In the genomic region with DNA sequence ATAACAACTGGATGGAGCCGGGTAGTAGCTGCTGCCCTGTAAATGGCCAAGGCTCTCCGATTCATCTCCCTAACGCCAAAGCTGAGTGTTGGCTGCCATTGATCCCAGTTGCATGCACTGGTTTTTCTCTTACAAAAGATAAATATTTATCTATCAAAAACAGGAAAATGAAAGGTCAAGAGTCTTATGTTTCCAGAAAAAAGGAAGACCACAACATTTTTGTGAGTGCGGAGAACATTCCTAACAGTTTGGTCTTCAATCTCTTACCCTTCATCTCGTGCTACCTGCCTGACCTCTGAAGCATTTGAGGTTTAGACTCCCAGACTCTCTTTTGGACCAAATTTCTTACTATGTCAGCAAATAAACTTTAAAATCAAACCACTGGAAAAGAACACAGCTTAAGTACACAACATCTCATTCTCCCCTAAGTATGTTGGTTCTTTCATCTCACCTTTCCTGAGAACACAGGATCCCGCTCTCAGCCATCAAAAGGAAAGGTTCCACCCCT, we compare ENCODE assay signal across 21 cellular contexts.
DNase-seq lines count a peak whose midpoint lies in the region; ATAC-seq and TF ChIP-seq lines count a peak whose summit lies in the region.
"Had no signal": no experiment of that assay in that cellular context is flagged by ENCODE, and none has a peak within 500 bp of the region (broad histone marks: within the 10 kb centered on the region; RNA-seq: fewer than 3 reads in every experiment).

No MANE protein-coding gene starts in this region.

- no peaks in the 10 kb centered on the region for H3K9me2 ChIP-seq in OCI-LY7 (ENCODE audit: insufficient read depth, low read length)

- BruUV-seq in Panc1 (replicated peaks; lab: Mats Ljungman, UMichigan) (no TSS peak), OCI-LY7 (replicated peaks; lab: Mats Ljungman, UMichigan) (no TSS peak)

- intact Hi-C loops in Panc1 (cut with micrococcal nuclease; ENCODE audit: unreplicated experiment) = no loop called here
- intact Hi-C loops in OCI-LY7 (cut with micrococcal nuclease; ENCODE audit: unreplicated experiment) = no loop called here

- H2AFZ ChIP-seq in OCI-LY7 (ENCODE audit: low read length) = no peak overlapping the region

- no peaks in the 10 kb centered on the region for H3K4me1 Mint-ChIP-seq in effector memory CD8-positive, alpha-beta T cell (ENCODE audit: low read depth in 2 of 2)
- H3K4me1 Mint-ChIP-seq: memory B cell; naive thymus-derived CD4-positive, alpha-beta T cell had no signal

- ATAC-seq in Panc1 (no peak), thoracic aorta (ENCODE audit: insufficient number of reproducible peaks, low FRiP score, low read depth) (no peak), HG02759 (IDR thresholded peaks at IDR 0.05; ENCODE audit: unreplicated experiment) (no peak)
- ATAC-seq in effector memory CD8-positive, alpha-beta T cell (replicated peaks) = no peak
- ATAC-seq: activated CD4-positive, CD25-positive, alpha-beta regulatory T cell treated with anti-CD3 and anti-CD28 coated beads, Interleukin-2, amount 50 U/mL, for 24 hours; activated CD8-positive, alpha-beta T cell treated with anti-CD3 and anti-CD28 coated beads for 36 hours; esophagus mucosa; naive thymus-derived CD4-positive, alpha-beta T cell had no signal

- no peak overlapping the region for H3K4me2 ChIP-seq in OCI-LY7 (ENCODE audit: low read length)

- H3K9me3 Mint-ChIP-seq in effector memory CD8-positive, alpha-beta T cell = no peaks in the 10 kb centered on the region
- H3K9me3 Mint-ChIP-seq: activated CD8-positive, alpha-beta T cell treated with anti-CD3 and anti-CD28 coated beads for 36 hours; memory B cell had no signal

- DNase-seq in Panc1 (ENCODE audit: low read depth, low spot score) (no peak), coronary artery (ENCODE audit: low spot score) (no peak), lung microvascular endothelial cell (ENCODE audit: low read depth in 2 of 2) (peak; percentile 55 to 62), thoracic aorta (ENCODE audit: low spot score) (no peak), NCI-H2196 treated with DMSO at 0.1 percent for 48 hours (lab: John Stamatoyannopoulos, UW; ENCODE audit: unreplicated experiment) (no peak), OCI-LY7 (ENCODE audit: low spot score) (no peak)
- DNase-seq in effector memory CD8-positive, alpha-beta T cell = no peak
- DNase-seq: activated CD8-positive, alpha-beta T cell treated with anti-CD3 and anti-CD28 coated beads for 36 hours; activated gamma-delta T cell treated with Interleukin-2 at 50 U/mL for 16 hours; activated T-cell treated with anti-CD3 and anti-CD28 coated beads for 4 hours; central memory CD4-positive, alpha-beta T cell; naive thymus-derived CD4-positive, alpha-beta T cell; Right ventricle myocardium superior; stimulated activated CD4-positive, alpha-beta T cell treated with anti-CD3 and anti-CD28 coated beads, Interleukin-15, amount 100 ng/mL, for 24 hours; SW 1271; testis had no signal

- no peak overlapping the region for H3K4me3 Mint-ChIP-seq in effector memory CD8-positive, alpha-beta T cell
- H3K4me3 Mint-ChIP-seq: activated CD8-positive, alpha-beta T cell treated with anti-CD3 and anti-CD28 coated beads for 36 hours; memory B cell; naive thymus-derived CD4-positive, alpha-beta T cell had no signal

- H3K79me2 ChIP-seq in OCI-LY7 (ENCODE audit: insufficient read depth, low read depth, low read length) = no peaks in the 10 kb centered on the region

- H3K27ac ChIP-seq in Panc1 (ENCODE audit: low read length) (0 out of 2 replicates have a peak overlapping the region, but pooled peaks have one; percentile 2), coronary artery (peak overlapping the region in 1 of 2 donors; percentile 41), thoracic aorta (peak overlapping the region; percentile 87 to 89), OCI-LY7 (ENCODE audit: low read depth, low read length, poor library complexity, severe bottlenecking) (no peak overlapping the region)
- H3K27ac ChIP-seq: testis had no signal

- no peak for TF ChIP-seq CTCF in Panc1 (IDR thresholded peaks at IDR 0.05)
- no peak for TF ChIP-seq CTCF in coronary artery (IDR thresholded peaks at IDR 0.05)
- no peak for TF ChIP-seq CTCF in thoracic aorta (IDR thresholded peaks at IDR 0.05)
- no peak for TF ChIP-seq CTCF in OCI-LY7 (conservative IDR thresholded peaks at IDR 0.05; ENCODE audit: low read length)

- POLR2A ChIA-PET in Panc1 (lab: Charles Lee) = no interaction called here
- POLR2A ChIA-PET in OCI-LY7 (lab: Charles Lee) = interaction anchor here (0.7 kb wide), 1 partner anchor 94 kb away, joined by 3 read pairs; no protein-coding TSS in a partner anchor

- H3K4me3 ChIP-seq in Panc1 (ENCODE audit: low read depth in 2 of 2, low read length in 2 of 2) = no peak overlapping the region
- peak overlapping the region; percentile 29 for H3K4me3 ChIP-seq in coronary artery
- H3K4me3 ChIP-seq in thoracic aorta = peak overlapping the region; percentile 6
- H3K4me3 ChIP-seq in OCI-LY7 (ENCODE audit: low read depth, low read length, poor library complexity, severe bottlenecking) = no peak overlapping the region
- H3K4me3 ChIP-seq: right atrium auricular region, testis had no signal

- H3K4me1 ChIP-seq in Panc1 (ENCODE audit: control insufficient read depth, insufficient read depth, low read length) (peaks cover 25% of the 10 kb centered on the region), thoracic aorta (ENCODE audit: control insufficient read depth in 1 of 2, low read depth in 2 of 2) (peaks cover 68 to 97% of the 10 kb centered on the region in 2 donors), OCI-LY7 (ENCODE audit: insufficient read depth, low read length, poor library complexity, severe bottlenecking) (no peaks in the 10 kb centered on the region)
- H3K4me1 ChIP-seq: testis had no signal

- H3K27me3 ChIP-seq in Panc1 (ENCODE audit: control insufficient read depth, insufficient read depth, low read length) (no peaks in the 10 kb centered on the region), thoracic aorta (replicated peaks; ENCODE audit: insufficient read depth) (no peaks in the 10 kb centered on the region)
- H3K27me3 ChIP-seq: right atrium auricular region, testis had no signal

- no peak overlapping the region for H3K27ac Mint-ChIP-seq in effector memory CD8-positive, alpha-beta T cell
- H3K27ac Mint-ChIP-seq: activated CD8-positive, alpha-beta T cell treated with anti-CD3 and anti-CD28 coated beads for 36 hours; memory B cell; naive thymus-derived CD4-positive, alpha-beta T cell had no signal

- H3K36me3 ChIP-seq in Panc1 (ENCODE audit: control insufficient read depth, insufficient read depth, low read length) = no peaks in the 10 kb centered on the region
- H3K36me3 ChIP-seq in thoracic aorta = peaks cover under 1% of the 10 kb centered on the region
- H3K36me3 ChIP-seq in OCI-LY7 (ENCODE audit: insufficient read depth, low read length) = no peaks in the 10 kb centered on the region

- in situ Hi-C loops in Panc1 (cut with HindIII; ENCODE audit: low pct_unique_long_range_greater_than_20kb, low sequenced_read_pairs) = no loop called here

- H3K9me3 ChIP-seq in Panc1 (ENCODE audit: control insufficient read depth, insufficient read depth, low read depth, low read length) = no peaks in the 10 kb centered on the region
- H3K9me3 ChIP-seq in thoracic aorta = no peaks in the 10 kb centered on the region
- H3K9me3 ChIP-seq in OCI-LY7 (ENCODE audit: low read length) = no peaks in the 10 kb centered on the region
- H3K9me3 ChIP-seq: right atrium auricular region, testis had no signal

- no peaks in the 10 kb centered on the region for H3K36me3 Mint-ChIP-seq in effector memory CD8-positive, alpha-beta T cell (ENCODE audit: insufficient read depth)
- H3K36me3 Mint-ChIP-seq: memory B cell had no signal

- CTCF ChIA-PET in Panc1 (lab: Charles Lee) = no interaction called here
- CTCF ChIA-PET in OCI-LY7 (lab: Charles Lee; ENCODE audit: unreplicated experiment) = no interaction called here

- H3K27me3 Mint-ChIP-seq in effector memory CD8-positive, alpha-beta T cell = peaks cover 15 to 27% of the 10 kb centered on the region in 2 donors
- H3K27me3 Mint-ChIP-seq: activated CD8-positive, alpha-beta T cell treated with anti-CD3 and anti-CD28 coated beads for 36 hours had no signal

- H4K20me1 ChIP-seq in OCI-LY7 (ENCODE audit: insufficient read depth, low read length) = no peaks in the 10 kb centered on the region

Comparison
In these comparisons a context has a peak if more than half of its experiments do, and no peak if none do; other contexts are left out.
1. DNase-seq: peak in lung microvascular endothelial cell (2 of 2); none in Panc1 (single experiment), coronary artery (single experiment), thoracic aorta (single experiment), effector memory CD8-positive, alpha-beta T cell (0 of 3), NCI-H2196 treated with DMSO at 0.1 percent for 48 hours (single experiment) and OCI-LY7 (single experiment).
2. H3K4me3 ChIP-seq: peak in coronary artery (single experiment) and thoracic aorta (single experiment); none in Panc1 (0 of 2) and OCI-LY7 (single experiment).